ENCODE assay signal across 8 cellular contexts in the genomic region with DNA sequence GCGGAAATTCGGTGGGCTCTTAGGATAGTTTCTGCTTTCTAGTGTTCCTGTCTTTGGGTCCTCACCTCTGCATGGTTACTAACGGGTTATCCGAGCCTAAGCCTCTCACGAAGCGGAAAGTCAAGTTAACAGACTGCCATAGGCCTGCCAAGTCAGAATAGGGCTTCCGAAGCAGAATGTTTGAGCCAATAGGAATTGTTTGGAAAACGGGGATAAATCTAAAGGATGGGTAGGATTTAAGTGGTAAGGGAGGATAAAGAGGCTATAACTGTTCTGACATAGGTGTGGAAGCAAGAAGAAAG. TPM values are rescaled to one million over a fixed set of nuclear protein-coding genes. Genes with fewer than 3 reads are reported as not detected.
DNase-seq lines count a peak whose midpoint lies in the region; ATAC-seq, FAIRE-seq and TF ChIP-seq lines count a peak whose summit lies in the region.

No MANE protein-coding gene starts in this region.

- H3K9ac ChIP-seq in endothelial cell of umbilical vein (replicated peaks; ENCODE audit: extremely low read depth, insufficient read depth, low read length): peak overlapping the region; percentile 78

- H4K20me1 ChIP-seq in OCI-LY7 (ENCODE audit: insufficient read depth, low read length) (no peaks in the 10 kb centered on the region), endothelial cell of umbilical vein (replicated peaks; ENCODE audit: control insufficient read depth, extremely low read depth, insufficient read depth, low read length) (no peaks in the 10 kb centered on the region)

- POLR2A ChIA-PET in CD4-positive, alpha-beta T cell (lab: Charles Lee): interaction anchor here (0.9 to 1.8 kb wide), 5 partner anchors 10 to 126 kb away, joined by 3 to 11 read pairs (median 4); partner anchors contain the start of gene ANXA11
- POLR2A ChIA-PET in OCI-LY7 (lab: Charles Lee) (no interaction called here), endothelial cell of umbilical vein (lab: Charles Lee) (no interaction called here)

- H3K9me2 ChIP-seq in OCI-LY7 (ENCODE audit: insufficient read depth, low read length): no peaks in the 10 kb centered on the region

- FAIRE-seq in endothelial cell of umbilical vein (lab: Jason Lieb, UNC): no peak

- no peaks in the 10 kb centered on the region for H3K9me3 Mint-ChIP-seq in CD4-positive, alpha-beta T cell

- intact Hi-C loops in CD4-positive, alpha-beta T cell (cut with DNase I, micrococcal nuclease): loop anchor here (2.0 to 10.0 kb wide), 4 partner anchors 63 to 1774 kb away; partner anchors contain the start of gene ANXA11 (in 1 of the 2)
- intact Hi-C loops in OCI-LY7 (cut with micrococcal nuclease; ENCODE audit: unreplicated experiment) (no loop called here), endothelial cell of umbilical vein (cut with micrococcal nuclease) (loop anchor here (2.0 to 5.0 kb wide), 2 partner anchors 58 to 128 kb away; partner anchors contain the start of gene ANXA11)

- TF ChIP-seq POLR2A in endothelial cell of umbilical vein (IDR thresholded peaks at IDR 0.05; ENCODE audit: low read depth, low read length): no peak

- H3K36me3 Mint-ChIP-seq in CD4-positive, alpha-beta T cell (ENCODE audit: low read depth): peaks cover 37% of the 10 kb centered on the region

- H3K36me3 ChIP-seq in OCI-LY7 (ENCODE audit: insufficient read depth, low read length): no peaks in the 10 kb centered on the region
- H3K36me3 ChIP-seq in endothelial cell of umbilical vein (ENCODE audit: control insufficient read depth in 2 of 2, extremely low read depth in 1 of 2, insufficient read depth in 2 of 2, low read length in 2 of 2): no peaks in the 10 kb centered on the region
- H3K36me3 ChIP-seq in neutrophil: no peaks in the 10 kb centered on the region

- no peak for DNase-seq in CD4-positive, alpha-beta T cell
- DNase-seq in OCI-LY7 (ENCODE audit: low spot score) (no peak), endothelial cell of umbilical vein (ENCODE audit: low read depth, low spot score) (no peak), left lobe of liver (ENCODE audit: low spot score) (no peak)
- no peak for DNase-seq in stimulated activated naive CD4-positive, alpha-beta T cell treated with Interleukin-2 at 50 U/mL for 16 hours (lab: John Stamatoyannopoulos, UW)
- DNase-seq in activated CD4-positive, CD25-positive, alpha-beta regulatory T cell (lab: John Stamatoyannopoulos, UW): no peak

- dilution Hi-C loops in endothelial cell of umbilical vein (cut with MboI; ENCODE audit: extremely low pct_ligation_motif_present, low sequenced_read_pairs): no loop called here

- no peak overlapping the region for H3K4me3 ChIP-seq in OCI-LY7 (ENCODE audit: low read depth, low read length, poor library complexity, severe bottlenecking)
- H3K4me3 ChIP-seq in endothelial cell of umbilical vein (replicated peaks in 1 of 3; ENCODE audit: insufficient read depth in 1 of 3, low read depth in 1 of 3, low read length in 3 of 3): peak overlapping the region; percentile 46 to 94 (median 79)
- peak overlapping the region; percentile 75 to 90 for H3K4me3 ChIP-seq in neutrophil (ENCODE audit: low read depth in 1 of 2, low read length in 1 of 2)

- H3K9me3 ChIP-seq in CD4-positive, alpha-beta T cell (ENCODE audit: control insufficient read depth, low read length): no peaks in the 10 kb centered on the region
- H3K9me3 ChIP-seq in OCI-LY7 (ENCODE audit: low read length) (no peaks in the 10 kb centered on the region), endothelial cell of umbilical vein (replicated peaks; ENCODE audit: control insufficient read depth, insufficient read depth, low read length) (no peaks in the 10 kb centered on the region), neutrophil (no peaks in the 10 kb centered on the region)

- BruUV-seq in OCI-LY7 (replicated peaks; lab: Mats Ljungman, UMichigan) (no TSS peak), endothelial cell of umbilical vein (replicated peaks; lab: Mats Ljungman, UMichigan) (TSS peak; percentile 76)

- peak overlapping the region; percentile 85 for H3K4me3 Mint-ChIP-seq in CD4-positive, alpha-beta T cell

- no peak for TF ChIP-seq CTCF in CD4-positive, alpha-beta T cell (IDR thresholded peaks at IDR 0.05)
- TF ChIP-seq CTCF in OCI-LY7 (conservative IDR thresholded peaks at IDR 0.05; ENCODE audit: low read length) (no peak), endothelial cell of umbilical vein (IDR thresholded peaks at IDR 0.05; ENCODE audit: extremely low read depth in 1 of 2, insufficient read depth in 1 of 2, low read depth in 1 of 2, low read length in 2 of 2) (no peak), neutrophil (IDR thresholded peaks at IDR 0.05) (no peak)

- no peaks in the 10 kb centered on the region for H3K9me1 ChIP-seq in endothelial cell of umbilical vein (replicated peaks; ENCODE audit: control insufficient read depth, extremely low read depth, insufficient read depth, low read length)

- H3K4me1 ChIP-seq in OCI-LY7 (ENCODE audit: insufficient read depth, low read length, poor library complexity, severe bottlenecking) (no peaks in the 10 kb centered on the region), endothelial cell of umbilical vein (ENCODE audit: control insufficient read depth, extremely low read depth, insufficient read depth, low read length) (peaks cover 8% of the 10 kb centered on the region), neutrophil (ENCODE audit: control insufficient read depth in 1 of 2, insufficient read depth in 1 of 2, low read depth in 1 of 2, low read length in 1 of 2) (peaks cover 12 to 13% of the 10 kb centered on the region in 2 experiments)

- H2AFZ ChIP-seq in OCI-LY7 (ENCODE audit: low read length): no peak overlapping the region
- H2AFZ ChIP-seq in endothelial cell of umbilical vein (ENCODE audit: low read depth, low read length): peak overlapping the region; percentile 98

- H3K4me2 ChIP-seq in OCI-LY7 (ENCODE audit: low read length) (peak overlapping the region; percentile 34; the same call in 1 of the 2 replicates), endothelial cell of umbilical vein (ENCODE audit: insufficient read depth, low read length) (peak overlapping the region; percentile 95)

- CTCF ChIA-PET in CD4-positive, alpha-beta T cell (lab: Charles Lee): no interaction called here
- CTCF ChIA-PET in OCI-LY7 (lab: Charles Lee; ENCODE audit: unreplicated experiment): no interaction called here
- CTCF ChIA-PET in endothelial cell of umbilical vein (lab: Charles Lee): interaction anchor here (0.6 to 2.3 kb wide), 14 partner anchors 8 to 745 kb away, joined by 3 to 17 read pairs (median 3); no protein-coding TSS in a partner anchor

- peak overlapping the region; percentile 86 for H3K27ac ChIP-seq in CD4-positive, alpha-beta T cell (ENCODE audit: low read depth, low read length)
- H3K27ac ChIP-seq in OCI-LY7 (ENCODE audit: low read depth, low read length, poor library complexity, severe bottlenecking): no peak overlapping the region
- peak overlapping the region; percentile 48 for H3K27ac ChIP-seq in endothelial cell of umbilical vein (ENCODE audit: insufficient read depth, low read depth, low read length)
- H3K27ac ChIP-seq in neutrophil: peak overlapping the region; percentile 71

- H3K27ac Mint-ChIP-seq in CD4-positive, alpha-beta T cell: peak overlapping the region; percentile 74

- H3K79me2 ChIP-seq in OCI-LY7 (ENCODE audit: insufficient read depth, low read depth, low read length) (no peaks in the 10 kb centered on the region), endothelial cell of umbilical vein (ENCODE audit: control insufficient read depth, insufficient read depth, low read length) (no peaks in the 10 kb centered on the region)

- no peak for ATAC-seq in CD4-positive, alpha-beta T cell (ENCODE audit: poor library complexity)
- ATAC-seq in GM21423 (IDR thresholded peaks at IDR 0.05; ENCODE audit: unreplicated experiment): no peak
- no peak for ATAC-seq in left lobe of liver

- no peaks in the 10 kb centered on the region for H3K27me3 Mint-ChIP-seq in CD4-positive, alpha-beta T cell

- H3K4me1 Mint-ChIP-seq in CD4-positive, alpha-beta T cell (ENCODE audit: low read depth): peaks cover 30% of the 10 kb centered on the region

- H3K27me3 ChIP-seq in CD4-positive, alpha-beta T cell (ENCODE audit: control insufficient read depth, insufficient read depth, low read length): no peaks in the 10 kb centered on the region
- H3K27me3 ChIP-seq in endothelial cell of umbilical vein (ENCODE audit: control insufficient read depth in 2 of 2, insufficient read depth in 2 of 2, low read length in 2 of 2) (no peaks in the 10 kb centered on the region), neutrophil (no peaks in the 10 kb centered on the region)

TF ChIP-seq in endothelial cell of umbilical vein, 7 proteins besides CTCF, POLR2A, EP300 and RAD21 (continues in another document):
- TF ChIP-seq MYC (IDR thresholded peaks at IDR 0.05; ENCODE audit: low read depth, low read length) (no peak), GATA2 (IDR thresholded peaks at IDR 0.05; ENCODE audit: insufficient read depth, insufficient read length, low read depth, low read length) (no peak), POLR2AphosphoS5 (IDR thresholded peaks at IDR 0.05; ENCODE audit: insufficient read depth, low read depth, low read length) (no peak)

RNA-seq across cellular contexts. Expression of gene TMEM254, which starts 0.8 kb away (rescaled TPM):
- total RNA-seq in CD4-positive, alpha-beta T cell: 1 to 10 TPM; 4.0 to 5.6 TPM
- total RNA-seq in OCI-LY7 (2014; rRNA removed; shearing (Covaris generic)): not detected in 2 replicates
- total RNA-seq in OCI-LY7 (2022): not detected in 2 replicates
- 6.0 and 10.1 TPM in 2 replicates for total RNA-seq in endothelial cell of umbilical vein
- 13.4 and 14.9 TPM in 2 replicates for polyA plus RNA-seq in endothelial cell of umbilical vein
- 11.0 and 11.3 TPM in 2 replicates for polyA plus RNA-seq in endothelial cell of umbilical vein (2011; cell fraction: cytosol; rRNA removed)
- polyA plus RNA-seq in endothelial cell of umbilical vein (2011; cell fraction: nucleus; rRNA removed): 6.3 and 9.1 TPM in 2 replicates
- polyA plus RNA-seq in endothelial cell of umbilical vein (2012): 7.7 and 8.3 TPM in 2 replicates
- 21.5 and 32.0 TPM in 2 replicates for polyA minus RNA-seq in endothelial cell of umbilical vein
- 9.4 TPM for polyA minus RNA-seq in endothelial cell of umbilical vein (2011; cell fraction: cytosol; rRNA and poly(A)+ RNA removed)
- polyA minus RNA-seq in endothelial cell of umbilical vein (2011; cell fraction: nucleus; rRNA and poly(A)+ RNA removed): 1.8 and 4.7 TPM in 2 replicates
- total RNA-seq in left lobe of liver: 24.8 TPM

RNA-seq across cellular contexts. Expression of gene PLAC9, which starts 53.3 kb away (rescaled TPM):
- not detected for total RNA-seq in CD4-positive, alpha-beta T cell
- total RNA-seq in OCI-LY7 (2014; rRNA removed; shearing (Covaris generic)): not detected in 2 replicates
- total RNA-seq in OCI-LY7 (2022) (not detected in 2 replicates), endothelial cell of umbilical vein (1.7 and 2.1 TPM in 2 replicates), left lobe of liver (2.2 TPM)
- 2.0 and 3.6 TPM in 2 replicates for polyA plus RNA-seq in endothelial cell of umbilical vein
- 1.7 and 2.8 TPM in 2 replicates for polyA plus RNA-seq in endothelial cell of umbilical vein (2011; cell fraction: cytosol; rRNA removed)
- 0.55 and 0.66 TPM in 2 replicates for polyA plus RNA-seq in endothelial cell of umbilical vein (2011; cell fraction: nucleus; rRNA removed)
- 13.3 and 22.6 TPM in 2 replicates for polyA plus RNA-seq in endothelial cell of umbilical vein (2012)
- polyA minus RNA-seq in endothelial cell of umbilical vein: 0.47 TPM in 1 of 2 replicates, not detected in the other
- not detected for polyA minus RNA-seq in endothelial cell of umbilical vein (2011; cell fraction: cytosol; rRNA and poly(A)+ RNA removed)
- 1.3 TPM in 1 of 2 replicates, not detected in the other for polyA minus RNA-seq in endothelial cell of umbilical vein (2011; cell fraction: nucleus; rRNA and poly(A)+ RNA removed)
